ENCODE assay signal across 35 cellular contexts in the genomic region with DNA sequence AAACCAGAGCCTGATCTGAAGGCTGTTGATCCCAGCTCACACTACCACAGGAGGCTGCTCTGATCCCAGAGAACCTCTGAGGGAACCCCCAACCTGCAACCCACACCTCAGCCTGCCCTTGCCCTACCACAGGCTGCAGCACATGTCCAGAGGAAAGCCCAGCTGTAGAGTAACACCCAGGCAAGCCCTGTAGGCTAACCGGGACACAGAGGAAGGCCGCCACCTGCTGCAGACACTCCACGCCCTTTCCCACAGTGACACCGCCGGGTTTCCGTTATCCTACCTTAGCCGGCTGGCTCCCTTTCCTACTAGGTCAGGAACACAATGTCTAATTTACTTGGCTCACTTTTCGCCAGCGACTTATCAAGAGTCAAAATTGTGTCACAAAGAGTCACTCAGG.
"Had no signal": no experiment of that assay in that cellular context is flagged by ENCODE, and none has a peak within 500 bp of the region (broad histone marks: within the 10 kb centered on the region; RNA-seq: fewer than 3 reads in every experiment).

No MANE protein-coding gene starts in this region.

- ATAC-seq: activated CD4-positive, CD25-positive, alpha-beta regulatory T cell treated with anti-CD3 and anti-CD28 coated beads, Interleukin-2, amount 50 U/mL, for 24 hours; activated CD8-positive, alpha-beta T cell treated with anti-CD3 and anti-CD28 coated beads for 36 hours; activated naive CD8-positive, alpha-beta T cell treated with anti-CD3 and anti-CD28 coated beads, Interleukin-2, amount 50 U/mL, for 24 hours; activated T-cell treated with anti-CD3 and anti-CD28 coated beads, Interleukin-2, amount 50 U/mL, for 4 hours; activated T-helper 17 cell treated with anti-CD3 and anti-CD28 coated beads, Interleukin-2, amount 50 U/mL, for 72 hours; body of pancreas; effector memory CD8-positive, alpha-beta T cell; gastroesophageal sphincter; T-helper 17 cell had no signal

- DNase-seq: activated B cell treated with CpG ODN at 0.5 μM for 24 hours; activated CD4-positive, alpha-beta T cell treated with anti-CD3 and anti-CD28 coated beads for 48 hours; activated CD4-positive, alpha-beta T cell treated with anti-CD3 and anti-CD28 coated beads, Interleukin-2, amount 50 U/mL, for 1 hour; activated CD4-positive, alpha-beta T cell treated with anti-CD3 and anti-CD28 coated beads, Interleukin-2, amount 50 U/mL, for 48 hours; activated CD8-positive, alpha-beta memory T cell treated with anti-CD3 and anti-CD28 coated beads for 24 hours; activated CD8-positive, alpha-beta T cell treated with anti-CD3 and anti-CD28 coated beads for 36 hours; activated effector memory CD4-positive, alpha-beta T cell treated with Interleukin-2 at 50 U/mL for 16 hours; activated gamma-delta T cell treated with Interleukin-2 at 50 U/mL for 16 hours; activated naive CD4-positive, alpha-beta T cell treated with Interleukin-2 at 50 U/mL for 16 hours; activated naive CD8-positive, alpha-beta T cell treated with anti-CD3 and anti-CD28 coated beads for 36 hours; activated naive CD8-positive, alpha-beta T cell treated with anti-CD3 and anti-CD28 coated beads, Interleukin-2, amount 50 U/mL, for 24 hours; activated T-cell treated with anti-CD3 and anti-CD28 coated beads, Interleukin-2, amount 50 U/mL, for 4 hours; adrenal gland; amygdala; aorta; body of pancreas; caudate nucleus; cortex of kidney; dermis blood vessel endothelial cell; effector CD4-positive, alpha-beta T cell; effector memory CD8-positive, alpha-beta T cell; esophagus squamous epithelium; foreskin melanocyte; T-helper 1 cell; T-helper 17 cell had no signal

- H3K9me3 Mint-ChIP-seq: activated B cell treated with CpG ODN at 0.5 μM for 24 hours; activated CD8-positive, alpha-beta T cell treated with anti-CD3 and anti-CD28 coated beads for 36 hours; activated naive CD4-positive, alpha-beta T cell treated with anti-CD3 and anti-CD28 coated beads, Interleukin-2, amount 50 U/mL, for 24 hours; activated naive CD8-positive, alpha-beta T cell treated with anti-CD3 and anti-CD28 coated beads for 36 hours; activated naive CD8-positive, alpha-beta T cell treated with anti-CD3 and anti-CD28 coated beads, Interleukin-2, amount 50 U/mL, for 24 hours; activated T-cell treated with anti-CD3 and anti-CD28 coated beads, Interleukin-2, amount 50 U/mL, for 4 hours; activated T-helper 17 cell treated with anti-CD3 and anti-CD28 coated beads, Interleukin-2, amount 50 U/mL, for 72 hours had no signal

- H3K4me1 ChIP-seq: adrenal gland, esophagus squamous epithelium, gastroesophageal sphincter had no signal

- H3K9me3 ChIP-seq: adrenal gland, body of pancreas, esophagus squamous epithelium, gastroesophageal sphincter had no signal

- H3K27me3 ChIP-seq: adrenal gland, body of pancreas, esophagus squamous epithelium, gastroesophageal sphincter had no signal

- H3K4me1 Mint-ChIP-seq: activated B cell treated with CpG ODN at 0.5 μM for 24 hours; activated naive CD4-positive, alpha-beta T cell treated with anti-CD3 and anti-CD28 coated beads, Interleukin-2, amount 50 U/mL, for 24 hours; activated naive CD8-positive, alpha-beta T cell treated with anti-CD3 and anti-CD28 coated beads for 36 hours; activated naive CD8-positive, alpha-beta T cell treated with anti-CD3 and anti-CD28 coated beads, Interleukin-2, amount 50 U/mL, for 24 hours; activated T-helper 17 cell treated with anti-CD3 and anti-CD28 coated beads, Interleukin-2, amount 50 U/mL, for 72 hours; T-helper 17 cell had no signal

- H3K27ac Mint-ChIP-seq: activated B cell treated with CpG ODN at 0.5 μM for 24 hours; activated CD8-positive, alpha-beta T cell treated with anti-CD3 and anti-CD28 coated beads for 36 hours; activated naive CD4-positive, alpha-beta T cell treated with anti-CD3 and anti-CD28 coated beads, Interleukin-2, amount 50 U/mL, for 24 hours; activated naive CD8-positive, alpha-beta T cell treated with anti-CD3 and anti-CD28 coated beads for 36 hours; activated naive CD8-positive, alpha-beta T cell treated with anti-CD3 and anti-CD28 coated beads, Interleukin-2, amount 50 U/mL, for 24 hours; activated T-helper 17 cell treated with anti-CD3 and anti-CD28 coated beads, Interleukin-2, amount 50 U/mL, for 72 hours; effector memory CD8-positive, alpha-beta T cell; T-helper 17 cell had no signal

- H3K36me3 Mint-ChIP-seq: activated naive CD4-positive, alpha-beta T cell treated with anti-CD3 and anti-CD28 coated beads, Interleukin-2, amount 50 U/mL, for 24 hours; activated naive CD8-positive, alpha-beta T cell treated with anti-CD3 and anti-CD28 coated beads for 36 hours had no signal

- FAIRE-seq: colon, endometrium, endothelial cell of umbilical vein, TTC549 had no signal

- H3K36me3 ChIP-seq: adrenal gland, esophagus squamous epithelium, gastroesophageal sphincter had no signal

- H3K27me3 Mint-ChIP-seq: activated CD8-positive, alpha-beta T cell treated with anti-CD3 and anti-CD28 coated beads for 36 hours; activated naive CD8-positive, alpha-beta T cell treated with anti-CD3 and anti-CD28 coated beads for 36 hours; activated T-helper 17 cell treated with anti-CD3 and anti-CD28 coated beads, Interleukin-2, amount 50 U/mL, for 72 hours; effector memory CD8-positive, alpha-beta T cell; T-helper 17 cell had no signal

- H3K4me3 Mint-ChIP-seq: activated B cell treated with CpG ODN at 0.5 μM for 24 hours; activated CD8-positive, alpha-beta T cell treated with anti-CD3 and anti-CD28 coated beads for 36 hours; activated naive CD4-positive, alpha-beta T cell treated with anti-CD3 and anti-CD28 coated beads, Interleukin-2, amount 50 U/mL, for 24 hours; activated naive CD8-positive, alpha-beta T cell treated with anti-CD3 and anti-CD28 coated beads for 36 hours; activated naive CD8-positive, alpha-beta T cell treated with anti-CD3 and anti-CD28 coated beads, Interleukin-2, amount 50 U/mL, for 24 hours; activated T-cell treated with anti-CD3 and anti-CD28 coated beads, Interleukin-2, amount 50 U/mL, for 4 hours; activated T-helper 17 cell treated with anti-CD3 and anti-CD28 coated beads, Interleukin-2, amount 50 U/mL, for 72 hours; effector memory CD8-positive, alpha-beta T cell; T-helper 17 cell had no signal

- H3K4me3 ChIP-seq: adrenal gland, body of pancreas, esophagus squamous epithelium, gastroesophageal sphincter had no signal

- H3K27ac ChIP-seq: adrenal gland, body of pancreas, epithelial cell of prostate, esophagus squamous epithelium, gastroesophageal sphincter, VCaP had no signal
